ENCODE assay signal across 1 cellular context in genomic region chr17:50919321-50920040, GRCh38.
A peak's percentile ranks its signal among the peaks of the same experiment; 100 is the strongest.
TF ChIP-seq lines count a peak whose summit lies in the region.

No MANE protein-coding gene starts in this region.

TF ChIP-seq in HepG2, 621 proteins besides CTCF, POLR2A, EP300 and RAD21 (continued from another document and continues in another):
- TF ChIP-seq ZHX2 (IDR thresholded peaks at IDR 0.05; ENCODE audit: low read depth) (no peak; the same call in 1 of the 2 replicates), ZHX2 (CRISPR knock-in tag; IDR thresholded peaks at IDR 0.05; ENCODE audit: borderline replicate concordance) (no peak), ARNT2 (CRISPR knock-in tag; IDR thresholded peaks at IDR 0.05; ENCODE audit: low read depth) (no peak), PTBP1 (IDR thresholded peaks at IDR 0.05; ENCODE audit: low read depth, low read length, poor library complexity, severe bottlenecking) (no peak), ZFP36 (IDR thresholded peaks at IDR 0.05; ENCODE audit: borderline replicate concordance, low read depth, low read length, partially characterized antibody) (no peak), AKAP8 (CRISPR knock-in tag; IDR thresholded peaks at IDR 0.05) (peak; percentile 83; the same call in 1 of the 2 replicates), ZNF205 (CRISPR knock-in tag; IDR thresholded peaks at IDR 0.05) (no peak; the same call in 1 of the 2 replicates), TBX2 (CRISPR knock-in tag; IDR thresholded peaks at IDR 0.05; ENCODE audit: borderline replicate concordance) (peak; percentile 77), ZNF10 (CRISPR knock-in tag; IDR thresholded peaks at IDR 0.05; ENCODE audit: borderline replicate concordance, low read depth) (no peak), TFE3 (CRISPR knock-in tag; IDR thresholded peaks at IDR 0.05) (no peak), TMF1 (CRISPR knock-in tag; IDR thresholded peaks at IDR 0.05; ENCODE audit: low read depth) (no peak), IKZF4 (CRISPR knock-in tag; IDR thresholded peaks at IDR 0.05; ENCODE audit: borderline replicate concordance, low read depth, not compliant biosample characterization) (peak; percentile 33), RBFOX2 (IDR thresholded peaks at IDR 0.05; ENCODE audit: low read depth, low read length) (peak; percentile 53; the same call in 1 of the 2 replicates), EHMT2 (IDR thresholded peaks at IDR 0.05; ENCODE audit: borderline replicate concordance, low read depth, low read length) (no peak), TOPORS (CRISPR knock-in tag; IDR thresholded peaks at IDR 0.05) (no peak), ATF1 (CRISPR knock-in tag; IDR thresholded peaks at IDR 0.05) (no peak), RFX1 (IDR thresholded peaks at IDR 0.05) (peak; percentile 88), ZNF383 (CRISPR knock-in tag; IDR thresholded peaks at IDR 0.05; ENCODE audit: borderline replicate concordance) (no peak; the same call in 1 of the 2 replicates), ZNF3 (CRISPR knock-in tag; IDR thresholded peaks at IDR 0.05) (no peak), RBM39 (IDR thresholded peaks at IDR 0.05; ENCODE audit: low read depth, low read length, poor library complexity, severe bottlenecking) (no peak), ZNF883 (CRISPR knock-in tag; IDR thresholded peaks at IDR 0.05; ENCODE audit: not compliant biosample characterization) (peak; percentile 51), MEF2D (CRISPR knock-in tag; IDR thresholded peaks at IDR 0.05) (no peak), HIVEP1 (CRISPR knock-in tag; IDR thresholded peaks at IDR 0.05) (peak; percentile 64), ZNF598 (CRISPR knock-in tag; IDR thresholded peaks at IDR 0.05; ENCODE audit: borderline replicate concordance) (peak; percentile 58; the same call in 1 of the 2 replicates), GPN1 (CRISPR knock-in tag; IDR thresholded peaks at IDR 0.05; ENCODE audit: borderline replicate concordance) (no peak), ZNF629 (CRISPR knock-in tag; conservative IDR thresholded peaks at IDR 0.05) (no peak), KDM2A (CRISPR knock-in tag; IDR thresholded peaks at IDR 0.05; ENCODE audit: borderline replicate concordance, low read depth) (peak; percentile 36; the same call in 1 of the 2 replicates), CBX2 (IDR thresholded peaks at IDR 0.05; ENCODE audit: low read depth, low read length) (no peak), CBX2 (CRISPR knock-in tag; IDR thresholded peaks at IDR 0.05; ENCODE audit: low read depth) (no peak), ISX (CRISPR knock-in tag; conservative IDR thresholded peaks at IDR 0.05) (no peak), ZNF430 (CRISPR knock-in tag; IDR thresholded peaks at IDR 0.05) (peak; percentile 65), ATF4 (CRISPR knock-in tag; IDR thresholded peaks at IDR 0.05) (no peak), HDAC6 (IDR thresholded peaks at IDR 0.05; ENCODE audit: low read depth, low read length) (no peak), HNF1A (IDR thresholded peaks at IDR 0.05; ENCODE audit: low read depth) (no peak), HNF1A (CRISPR knock-in tag; IDR thresholded peaks at IDR 0.05; ENCODE audit: borderline replicate concordance) (no peak), ZNF670 (CRISPR knock-in tag; IDR thresholded peaks at IDR 0.05; ENCODE audit: borderline replicate concordance) (no peak), KDM4B (CRISPR knock-in tag; IDR thresholded peaks at IDR 0.05) (peak; percentile 62; the same call in 1 of the 2 replicates), RFX3 (CRISPR knock-in tag; IDR thresholded peaks at IDR 0.05) (peak; percentile 94), TRIM22 (IDR thresholded peaks at IDR 0.05) (no peak), ZNF20 (CRISPR knock-in tag; IDR thresholded peaks at IDR 0.05) (no peak), RFXAP (CRISPR knock-in tag; IDR thresholded peaks at IDR 0.05; ENCODE audit: borderline replicate concordance) (peak; percentile 96), ZSCAN12 (CRISPR knock-in tag; IDR thresholded peaks at IDR 0.05) (no peak), ZFP41 (CRISPR knock-in tag; IDR thresholded peaks at IDR 0.05; ENCODE audit: borderline replicate concordance) (0 out of 2 replicates have a peak, but pooled peaks have one; percentile 76), ZNF781 (CRISPR knock-in tag; IDR thresholded peaks at IDR 0.05; ENCODE audit: borderline replicate concordance, not compliant biosample characterization) (peak; percentile 28), CREB3 (CRISPR knock-in tag; IDR thresholded peaks at IDR 0.05) (no peak), KLF11 (CRISPR knock-in tag; IDR thresholded peaks at IDR 0.05) (no peak), ZBTB39 (CRISPR knock-in tag; IDR thresholded peaks at IDR 0.05) (no peak)
